In genomic region chr17:56112086-56112485, GRCh38 we compare ENCODE assay signal across 1 cellular context.
TF ChIP-seq lines count a peak whose summit lies in the region.

No MANE protein-coding gene starts in this region.

TF ChIP-seq in IMR-90, 13 proteins besides CTCF, POLR2A, EP300 and RAD21:
- TF ChIP-seq FOS (IDR thresholded peaks at IDR 0.05; ENCODE audit: low read depth, low read length) = no peak
- no peak for TF ChIP-seq ELK1 (IDR thresholded peaks at IDR 0.05; ENCODE audit: borderline replicate concordance, low read depth, low read length)
- TF ChIP-seq USF2 (IDR thresholded peaks at IDR 0.05; ENCODE audit: low read depth, low read length) = no peak
- TF ChIP-seq RFX5 (IDR thresholded peaks at IDR 0.05; ENCODE audit: low read depth, low read length) = no peak
- no peak for TF ChIP-seq MAFK (IDR thresholded peaks at IDR 0.05; ENCODE audit: low read depth, low read length)
- TF ChIP-seq RCOR1 (IDR thresholded peaks at IDR 0.05; ENCODE audit: insufficient replicate concordance, low read length) = no peak
- TF ChIP-seq MAZ (IDR thresholded peaks at IDR 0.05; ENCODE audit: borderline replicate concordance, low read depth, low read length) = no peak
- TF ChIP-seq NFE2L2 (IDR thresholded peaks at IDR 0.05; ENCODE audit: low read depth, low read length) = no peak
- no peak for TF ChIP-seq MXI1 (IDR thresholded peaks at IDR 0.05; ENCODE audit: borderline replicate concordance, low read depth, low read length)
- no peak for TF ChIP-seq CHD1 (IDR thresholded peaks at IDR 0.05; ENCODE audit: low read depth, low read length)
- no peak for TF ChIP-seq CEBPB (IDR thresholded peaks at IDR 0.05; ENCODE audit: low read depth, low read length)
- TF ChIP-seq BHLHE40 (IDR thresholded peaks at IDR 0.05; ENCODE audit: low read depth, low read length) = no peak
- no peak for TF ChIP-seq SMC3 (IDR thresholded peaks at IDR 0.05; ENCODE audit: low read depth, low read length)
